In the genomic region with DNA sequence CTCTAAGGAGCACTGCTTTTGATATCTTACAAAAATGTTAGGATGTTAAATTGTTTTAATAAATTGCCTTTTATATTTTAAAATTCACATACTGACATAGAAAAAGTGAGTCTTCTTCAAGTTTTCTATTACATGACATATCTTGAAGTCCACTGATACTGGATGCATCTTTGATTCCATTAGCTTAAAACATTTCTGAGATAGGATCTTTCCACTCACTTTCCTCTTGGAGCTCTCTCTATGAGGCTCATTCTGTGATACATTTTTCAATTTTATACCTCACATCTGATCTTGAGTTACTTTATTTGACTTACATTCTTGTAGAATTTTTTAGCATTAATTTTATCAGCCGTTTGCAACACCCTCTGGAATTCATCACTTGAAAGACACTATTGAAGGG, we compare ENCODE assay signal across 34 cellular contexts.
A peak's percentile ranks its signal among the peaks of the same experiment; 100 is the strongest.
DNase-seq lines count a peak whose midpoint lies in the region; ATAC-seq, FAIRE-seq and TF ChIP-seq lines count a peak whose summit lies in the region.
"Had no signal": no experiment of that assay in that cellular context is flagged by ENCODE, and none has a peak within 500 bp of the region (broad histone marks: within the 10 kb centered on the region; RNA-seq: fewer than 3 reads in every experiment).

No MANE protein-coding gene starts in this region.

- no peaks in the 10 kb centered on the region for H3K27me3 ChIP-seq in SK-N-SH (ENCODE audit: insufficient read depth)
- H3K27me3 ChIP-seq: BE2C; BLaER1; BLaER1 treated with 17β-estradiol and CSF1 and Interleukin-3, amounts not matched to agents 10 nM and 100 nM had no signal

- POLR2A ChIA-PET in SK-N-SH (lab: Yijun Ruan, JAX) = no interaction called here

- H3K9me2 ChIP-seq in SK-N-SH = no peaks in the 10 kb centered on the region

- no peak overlapping the region for H3K4me3 ChIP-seq in SK-N-SH (ENCODE audit: low read depth in 2 of 2, low read length in 1 of 2)
- H3K4me3 ChIP-seq: A549; BLaER1; BLaER1 treated with 17β-estradiol and CSF1 and Interleukin-3, amounts not matched to agents 10 nM and 100 nM had no signal

- no peaks in the 10 kb centered on the region for H4K20me1 ChIP-seq in SK-N-SH (ENCODE audit: insufficient read depth)
- H4K20me1 ChIP-seq: BLaER1; BLaER1 treated with 17β-estradiol and CSF1 and Interleukin-3, amounts not matched to agents 10 nM and 100 nM had no signal

- H3K79me2 ChIP-seq in SK-N-SH (ENCODE audit: insufficient read depth) = no peaks in the 10 kb centered on the region

- DNase-seq in SK-N-SH (no peak), D721Med (ENCODE audit: insufficient read length, low spot score) (no peak), SK-N-DZ (ENCODE audit: low spot score) (peak; percentile 87)
- DNase-seq in activated CD4-positive, alpha-beta T cell treated with anti-CD3 and anti-CD28 coated beads, Interleukin-2, amount 10 ng/mL, durations not matched to agents 24 days and 14 days = no peak
- DNase-seq: 8988T; ACHN; AML-193; BE2C; C1 segment of cervical spinal cord; Caco-2; Calu3; CD4-positive, alpha-beta memory T cell; CD4-positive, alpha-beta T cell; CD4-positive, CD25-positive, alpha-beta regulatory T cell; CD8-positive, alpha-beta memory T cell; CD8-positive, alpha-beta T cell; COR-L47; DMS 273 treated with DMSO at 0.1 percent for 48 hours; DMS153; DMS53; DMS79; DMS79 treated with DMSO at 0.1 percent for 48 hours; DND-41; EL had no signal

- CTCF ChIA-PET in SK-N-SH (lab: Yijun Ruan, JAX) = interaction anchor here (1.2 to 3.3 kb wide), 4 partner anchors 11 to 215 kb away, joined by 5 to 26 read pairs (median 8); no protein-coding TSS in a partner anchor

- TF ChIP-seq RAD21 in SK-N-SH (IDR thresholded peaks at IDR 0.05; ENCODE audit: low read length) = no peak

- H3K27ac ChIP-seq in SK-N-SH (ENCODE audit: low read depth in 2 of 2, low read length in 1 of 2) = no peak overlapping the region
- H3K27ac ChIP-seq: 22Rv1; A549; BLaER1; BLaER1 treated with 17β-estradiol and CSF1 and Interleukin-3, amounts not matched to agents 10 nM and 100 nM; C4-2B had no signal

- H3K4me1 ChIP-seq in SK-N-SH (ENCODE audit: control insufficient read depth in 1 of 2, insufficient read depth in 2 of 2, low read depth in 1 of 2, low read length in 1 of 2) = no peaks in the 10 kb centered on the region
- H3K4me1 ChIP-seq: A549; BE2C; BLaER1; BLaER1 treated with 17β-estradiol and CSF1 and Interleukin-3, amounts not matched to agents 10 nM and 100 nM; Caco-2 had no signal

- no peak overlapping the region for H3K4me3 Mint-ChIP-seq in activated CD4-positive, alpha-beta T cell treated with anti-CD3 and anti-CD28 coated beads, Interleukin-2, amount 10 ng/mL, durations not matched to agents 24 days and 14 days
- H3K4me3 Mint-ChIP-seq: B cell; CD14-positive monocyte; CD4-positive, alpha-beta memory T cell; CD4-positive, alpha-beta T cell; CD4-positive, CD25-positive, alpha-beta regulatory T cell; CD8-positive, alpha-beta memory T cell; CD8-positive, alpha-beta T cell had no signal

- ATAC-seq in SK-N-SH treated with all-trans-retinoic acid at 6 μM for 48 hours (no peak), GM19023 (IDR thresholded peaks at IDR 0.05; ENCODE audit: unreplicated experiment) (no peak)
- ATAC-seq: A549; CD8-positive, alpha-beta T cell had no signal

- intact Hi-C loops in activated CD4-positive, alpha-beta T cell treated with anti-CD3 and anti-CD28 coated beads, Interleukin-2, amount 10 ng/mL, durations not matched to agents 24 days and 14 days (cut with micrococcal nuclease) = no loop called here

- H3K36me3 Mint-ChIP-seq in activated CD4-positive, alpha-beta T cell treated with anti-CD3 and anti-CD28 coated beads, Interleukin-2, amount 10 ng/mL, durations not matched to agents 24 days and 14 days (ENCODE audit: low read depth) = no peaks in the 10 kb centered on the region
- H3K36me3 Mint-ChIP-seq: CD14-positive monocyte; CD4-positive, alpha-beta memory T cell; CD4-positive, CD25-positive, alpha-beta regulatory T cell; CD8-positive, alpha-beta memory T cell; CD8-positive, alpha-beta T cell had no signal

- H3K9me3 Mint-ChIP-seq in activated CD4-positive, alpha-beta T cell treated with anti-CD3 and anti-CD28 coated beads, Interleukin-2, amount 10 ng/mL, durations not matched to agents 24 days and 14 days = no peaks in the 10 kb centered on the region

- H3K27me3 Mint-ChIP-seq in activated CD4-positive, alpha-beta T cell treated with anti-CD3 and anti-CD28 coated beads, Interleukin-2, amount 10 ng/mL, durations not matched to agents 24 days and 14 days = no peaks in the 10 kb centered on the region
- H3K27me3 Mint-ChIP-seq: B cell; CD4-positive, alpha-beta memory T cell; CD4-positive, alpha-beta T cell; CD4-positive, CD25-positive, alpha-beta regulatory T cell had no signal

- WGBS in SK-N-SH (ENCODE audit: low lambda C conversion rate) = 4% methylated on average over 1 of the region's 1 CpG

- TF ChIP-seq CTCF in SK-N-SH (IDR thresholded peaks at IDR 0.05) = no peak
- no peak for TF ChIP-seq CTCF in D721Med (IDR thresholded peaks at IDR 0.05; ENCODE audit: insufficient read depth, missing control alignments)

- H3K27ac Mint-ChIP-seq in activated CD4-positive, alpha-beta T cell treated with anti-CD3 and anti-CD28 coated beads, Interleukin-2, amount 10 ng/mL, durations not matched to agents 24 days and 14 days = no peak overlapping the region
- H3K27ac Mint-ChIP-seq: B cell; CD14-positive monocyte; CD4-positive, alpha-beta memory T cell; CD4-positive, alpha-beta T cell; CD4-positive, CD25-positive, alpha-beta regulatory T cell; CD8-positive, alpha-beta memory T cell; CD8-positive, alpha-beta T cell had no signal

- H2AFZ ChIP-seq in SK-N-SH (ENCODE audit: low read depth) = no peak overlapping the region

- no peaks in the 10 kb centered on the region for H3F3A ChIP-seq in SK-N-SH (replicated peaks; ENCODE audit: insufficient read depth)

- TF ChIP-seq EP300 in SK-N-SH (IDR thresholded peaks at IDR 0.05; ENCODE audit: borderline replicate concordance in 1 of 2, low read depth in 1 of 2, low read length in 1 of 2) = no peak

- H3K4me1 Mint-ChIP-seq in activated CD4-positive, alpha-beta T cell treated with anti-CD3 and anti-CD28 coated beads, Interleukin-2, amount 10 ng/mL, durations not matched to agents 24 days and 14 days = no peaks in the 10 kb centered on the region
- H3K4me1 Mint-ChIP-seq: B cell; CD14-positive monocyte; CD4-positive, alpha-beta memory T cell; CD4-positive, CD25-positive, alpha-beta regulatory T cell; CD8-positive, alpha-beta memory T cell had no signal

- H3K36me3 ChIP-seq in SK-N-SH (replicated peaks in 1 of 2; ENCODE audit: control insufficient read depth in 1 of 2, insufficient read depth in 2 of 2, low read length in 1 of 2) = no peaks in the 10 kb centered on the region
- H3K36me3 ChIP-seq: BE2C; BLaER1; BLaER1 treated with 17β-estradiol and CSF1 and Interleukin-3, amounts not matched to agents 10 nM and 100 nM had no signal

- no peaks in the 10 kb centered on the region for H3K9me3 ChIP-seq in SK-N-SH
- H3K9me3 ChIP-seq: A549; BE2C; BLaER1; BLaER1 treated with 17β-estradiol and CSF1 and Interleukin-3, amounts not matched to agents 10 nM and 100 nM; Caco-2 had no signal

- peak; percentile 25 for FAIRE-seq in D721Med (lab: Jason Lieb, UNC)
- FAIRE-seq: A204.1, A549 had no signal

- H3K4me2 ChIP-seq in SK-N-SH = no peak overlapping the region
- H3K4me2 ChIP-seq: A549; BLaER1; BLaER1 treated with 17β-estradiol and CSF1 and Interleukin-3, amounts not matched to agents 10 nM and 100 nM had no signal

- H3K9ac ChIP-seq in SK-N-SH = no peak overlapping the region
- H3K9ac ChIP-seq: BLaER1; BLaER1 treated with 17β-estradiol and CSF1 and Interleukin-3, amounts not matched to agents 10 nM and 100 nM had no signal

TF ChIP-seq in SK-N-SH treated with all-trans-retinoic acid at 6 μM for 48 hours, 23 proteins besides CTCF, POLR2A, EP300 and RAD21 (continues in another document):
- no peak for TF ChIP-seq BACH2 (CRISPR knock-in tag; IDR thresholded peaks at IDR 0.05; ENCODE audit: borderline replicate concordance)
- TF ChIP-seq GLIS3 (CRISPR knock-in tag; IDR thresholded peaks at IDR 0.05) = no peak
- TF ChIP-seq, protein P1, sequence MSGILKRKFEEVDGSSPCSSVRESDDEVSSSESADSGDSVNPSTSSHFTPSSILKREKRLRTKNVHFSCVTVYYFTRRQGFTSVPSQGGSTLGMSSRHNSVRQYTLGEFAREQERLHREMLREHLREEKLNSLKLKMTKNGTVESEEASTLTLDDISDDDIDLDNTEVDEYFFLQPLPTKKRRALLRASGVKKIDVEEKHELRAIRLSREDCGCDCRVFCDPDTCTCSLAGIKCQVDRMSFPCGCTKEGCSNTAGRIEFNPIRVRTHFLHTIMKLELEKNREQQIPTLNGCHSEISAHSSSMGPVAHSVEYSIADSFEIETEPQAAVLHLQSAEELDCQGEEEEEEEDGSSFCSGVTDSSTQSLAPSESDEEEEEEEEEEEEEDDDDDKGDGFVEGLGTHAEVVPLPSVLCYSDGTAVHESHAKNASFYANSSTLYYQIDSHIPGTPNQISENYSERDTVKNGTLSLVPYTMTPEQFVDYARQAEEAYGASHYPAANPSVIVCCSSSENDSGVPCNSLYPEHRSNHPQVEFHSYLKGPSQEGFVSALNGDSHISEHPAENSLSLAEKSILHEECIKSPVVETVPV (CRISPR knock-in tag; IDR thresholded peaks at IDR 0.05) = no peak
- peak; percentile 87 for TF ChIP-seq ISL1 (CRISPR knock-in tag; IDR thresholded peaks at IDR 0.05)
- TF ChIP-seq TOX (CRISPR knock-in tag; IDR thresholded peaks at IDR 0.05; ENCODE audit: borderline replicate concordance) = no peak
- TF ChIP-seq CSDC2 (CRISPR knock-in tag; IDR thresholded peaks at IDR 0.05) = no peak

TF ChIP-seq in SK-N-SH, 30 proteins besides CTCF, POLR2A, EP300 and RAD21:
- TF ChIP-seq SIN3A (IDR thresholded peaks at IDR 0.05; ENCODE audit: borderline replicate concordance, low read depth, low read length) (no peak), GABPA (IDR thresholded peaks at IDR 0.05; ENCODE audit: low read depth) (no peak), FOXJ3 (CRISPR knock-in tag; IDR thresholded peaks at IDR 0.05) (no peak), RXRA (IDR thresholded peaks at IDR 0.05; ENCODE audit: borderline replicate concordance, low read depth) (no peak), MEF2A (IDR thresholded peaks at IDR 0.05; ENCODE audit: borderline replicate concordance, low read depth) (no peak), JUND (IDR thresholded peaks at IDR 0.05) (no peak), NFIC (IDR thresholded peaks at IDR 0.05; ENCODE audit: borderline replicate concordance) (no peak)
